9 cellular contexts compared by ENCODE assay signal in genomic region chr12:54359762-54360351, GRCh38. TPM values are rescaled to one million over a fixed set of nuclear protein-coding genes. Genes with fewer than 3 reads are reported as not detected.
A peak's percentile ranks its signal among the peaks of the same experiment; 100 is the strongest.
DNase-seq lines count a peak whose midpoint lies in the region; ATAC-seq and TF ChIP-seq lines count a peak whose summit lies in the region.
"Had no signal": no experiment of that assay in that cellular context is flagged by ENCODE, and none has a peak within 500 bp of the region (broad histone marks: within the 10 kb centered on the region; RNA-seq: fewer than 3 reads in every experiment).

No MANE protein-coding gene starts in this region.

- no peak for ATAC-seq in HG02938 (IDR thresholded peaks at IDR 0.05; ENCODE audit: unreplicated experiment)
- no peak for ATAC-seq in GM21717 (IDR thresholded peaks at IDR 0.05; ENCODE audit: unreplicated experiment)

- TF ChIP-seq EP300 in sigmoid colon (IDR thresholded peaks at IDR 0.05) = no peak

- TF ChIP-seq CTCF in fibroblast of the aortic adventitia (IDR thresholded peaks at IDR 0.05; ENCODE audit: insufficient read depth, low read length) = no peak
- no peak for TF ChIP-seq CTCF in sigmoid colon (IDR thresholded peaks at IDR 0.05)

- DNase-seq in ELR (ENCODE audit: low read depth) (peak; percentile 27), OCI-M1 (lab: John Stamatoyannopoulos, UW) (peak; percentile 66), fibroblast of the aortic adventitia (ENCODE audit: low read depth) (no peak), sigmoid colon (no peak), NCI-H187 treated with DMSO at 0.1 percent for 48 hours (lab: John Stamatoyannopoulos, UW) (no peak), T-helper 1 cell (no peak)

- no peaks in the 10 kb centered on the region for H3K27me3 ChIP-seq in sigmoid colon

- H3K4me1 ChIP-seq in sigmoid colon = peaks cover 0 to 55% (median 45%) of the 10 kb centered on the region in 4 donors

- no peaks in the 10 kb centered on the region for H3K9me3 ChIP-seq in sigmoid colon

- no peaks in the 10 kb centered on the region for H3K36me3 ChIP-seq in sigmoid colon

- intact Hi-C loops in sigmoid colon (cut with DNase I) = loop anchor here (1.0 to 5.0 kb wide), 5 partner anchors 23 to 143 kb away; partner anchors contain the start of gene COPZ1

- WGBS in sigmoid colon, 2 donors = 48 to 61% methylated on average over 9 of the region's 9 CpGs

- H3K4me3 ChIP-seq in fibroblast of the aortic adventitia (ENCODE audit: low read depth, low read length) (peak overlapping the region; percentile 49), sigmoid colon (peak overlapping the region; percentile 31 to 59 (median 57))

- no peak for TF ChIP-seq POLR2A in sigmoid colon (IDR thresholded peaks at IDR 0.05)

- peak overlapping the region; percentile 85 to 91 (median 87) for H3K27ac ChIP-seq in sigmoid colon

RNA-seq across cellular contexts. Expression of gene GPR84, which starts 4.4 kb away (rescaled TPM):
- total RNA-seq in fibroblast of the aortic adventitia (ENCODE audit: low replicate concordance) = not detected in 2 replicates
- total RNA-seq in sigmoid colon = under 1 TPM in 1 of 4 donors, not detected in 3; 0.54 TPM
- under 1 TPM; 0.60 to 0.92 (median 0.69) TPM for polyA plus RNA-seq in sigmoid colon
- total RNA-seq: activated B cell treated with CpG ODN at 0.5 μM for 24 hours had no signal

RNA-seq across cellular contexts. Expression of gene ZNF385A, which starts 24.7 kb away (rescaled TPM):
- total RNA-seq in fibroblast of the aortic adventitia (ENCODE audit: low replicate concordance) = 0.99 and 1.6 TPM in 2 replicates
- total RNA-seq in sigmoid colon = 10 to 100 TPM in 2 of 4 donors, 1 to 10 TPM in 2; 5.6 to 18.6 (median 10.6) TPM
- polyA plus RNA-seq in sigmoid colon = 10 to 100 TPM in 1 of 3 donors, 1 to 10 TPM in 2; 4.4 to 19.2 (median 7.0) TPM

RNA-seq across cellular contexts. Expression of gene COPZ1, which starts 34.9 kb away (rescaled TPM):
- total RNA-seq in fibroblast of the aortic adventitia (ENCODE audit: low replicate concordance) (59.7 and 139 TPM in 2 replicates), sigmoid colon (10 to 100 TPM; 39.6 to 74.2 (median 61.2) TPM)
- 100 to 1,000 TPM; 114 to 155 (median 147) TPM for polyA plus RNA-seq in sigmoid colon

RNA-seq across cellular contexts. Expression of gene NFE2, which starts 59.0 kb away (rescaled TPM):
- 1.2 TPM in 1 of 2 replicates, not detected in the other for total RNA-seq in fibroblast of the aortic adventitia (ENCODE audit: low replicate concordance)
- total RNA-seq in sigmoid colon = under 1 TPM in 1 of 4 donors, not detected in 3; 0.54 TPM
- under 1 TPM in 1 of 3 donors, not detected in 2; 0.45 TPM for polyA plus RNA-seq in sigmoid colon
- total RNA-seq: activated B cell treated with CpG ODN at 0.5 μM for 24 hours had no signal

RNA-seq across cellular contexts. Expression of gene ITGA5, which starts 59.2 kb away (rescaled TPM):
- total RNA-seq in fibroblast of the aortic adventitia (ENCODE audit: low replicate concordance) (51.1 and 239 TPM in 2 replicates), sigmoid colon (100 to 1,000 TPM; 200 to 765 (median 459) TPM)
- 10 to 100 TPM in 1 of 3 donors, 1 to 10 TPM in 2; 7.4 to 92.7 (median 7.8) TPM for polyA plus RNA-seq in sigmoid colon

Comparison
In these comparisons a context has a peak if more than half of its experiments do, and no peak if none do; other contexts are left out.
1. DNase-seq: peak in ELR (single experiment) and OCI-M1 (single experiment); none in fibroblast of the aortic adventitia (single experiment), sigmoid colon (single experiment), NCI-H187 treated with DMSO at 0.1 percent for 48 hours (single experiment) and T-helper 1 cell (0 of 5).